ENCODE assay signal across 10 cellular contexts in genomic region chr7:50591480-50592438, GRCh38. TPM values are rescaled to one million over a fixed set of nuclear protein-coding genes. Genes with fewer than 3 reads are reported as not detected.
DNase-seq lines count a peak whose midpoint lies in the region; ATAC-seq, FAIRE-seq and TF ChIP-seq lines count a peak whose summit lies in the region.
"Had no signal": no experiment of that assay in that cellular context is flagged by ENCODE, and none has a peak within 500 bp of the region (broad histone marks: within the 10 kb centered on the region; RNA-seq: fewer than 3 reads in every experiment).

No MANE protein-coding gene starts in this region.

- DNase-seq in NCI-H187 (lab: John Stamatoyannopoulos, UW) (peak; percentile 57 to 77), left kidney (ENCODE audit: low read depth, low spot score) (peak; percentile 45), RPMI8226 (no peak), putamen (ENCODE audit: low spot score) (no peak), OCI-M1 (lab: John Stamatoyannopoulos, UW) (no peak), GM12891 (ENCODE audit: insufficient read length, low spot score) (no peak)
- DNase-seq: activated CD4-positive, alpha-beta T cell treated with anti-CD3 and anti-CD28 coated beads, Interleukin-2, amount 50 U/mL, for 48 hours had no signal

- no peak for TF ChIP-seq POLR2A in GM12891 (IDR thresholded peaks at IDR 0.05; ENCODE audit: low read depth, low read length)

- FAIRE-seq in GM12891 (lab: Jason Lieb, UNC) = no peak
- FAIRE-seq: G401.6 had no signal

- ATAC-seq in GM19025 (IDR thresholded peaks at IDR 0.05; ENCODE audit: low read depth, unreplicated experiment) (peak; percentile 65), HG02938 (IDR thresholded peaks at IDR 0.05; ENCODE audit: unreplicated experiment) (peak; percentile 61)

TF ChIP-seq in GM12891, 5 proteins besides CTCF, POLR2A, EP300 and RAD21:
- no peak for TF ChIP-seq POLR2AphosphoS5 (IDR thresholded peaks at IDR 0.05; ENCODE audit: low read depth, low read length)
- no peak for TF ChIP-seq SPI1 (IDR thresholded peaks at IDR 0.05; ENCODE audit: low read depth, low read length)
- no peak for TF ChIP-seq TAF1 (IDR thresholded peaks at IDR 0.05; ENCODE audit: low read depth, low read length)
- no peak for TF ChIP-seq PAX5 (IDR thresholded peaks at IDR 0.05; ENCODE audit: insufficient read depth, low read length, severe bottlenecking)
- no peak for TF ChIP-seq POU2F2 (IDR thresholded peaks at IDR 0.05; ENCODE audit: low read depth, low read length)

RNA-seq across cellular contexts. Expression of gene DDC, which starts 26.6 kb away (rescaled TPM):
- polyA plus RNA-seq in GM12891 (2012; ENCODE audit: low read depth, missing spikeins) = not detected

Comparison
In these comparisons a context has a peak if more than half of its experiments do, and no peak if none do; other contexts are left out.
1. DNase-seq: peak in NCI-H187 (2 of 2) and left kidney (single experiment); none in RPMI8226 (single experiment), putamen (single experiment), OCI-M1 (single experiment) and GM12891 (single experiment).